ENCODE assay signal across 10 cellular contexts in genomic region chr11:119134389-119134978, GRCh38. TPM values are rescaled to one million over a fixed set of nuclear protein-coding genes. Genes with fewer than 3 reads are reported as not detected.
A peak's percentile ranks its signal among the peaks of the same experiment; 100 is the strongest.
DNase-seq lines count a peak whose midpoint lies in the region; ATAC-seq and TF ChIP-seq lines count a peak whose summit lies in the region.
"Had no signal": no experiment of that assay in that cellular context is flagged by ENCODE, and none has a peak within 500 bp of the region (broad histone marks: within the 10 kb centered on the region; RNA-seq: fewer than 3 reads in every experiment).

No MANE protein-coding gene starts in this region.

- intact Hi-C loops in Right ventricle myocardium superior (cut with DNase I) (no loop called here), left ventricle myocardium superior (cut with micrococcal nuclease) (no loop called here)

- H3K36me3 ChIP-seq in right atrium auricular region: peaks cover 53% of the 10 kb centered on the region
- H3K36me3 ChIP-seq in upper lobe of left lung: peaks cover 17 to 56% (median 44%) of the 10 kb centered on the region in 4 donors

- DNase-seq in Right ventricle myocardium superior (peak; percentile 23), right atrium auricular region (ENCODE audit: low spot score) (no peak), T-helper 17 cell (no peak), left ventricle myocardium superior (no peak), upper lobe of left lung (no peak), epidermal melanocyte (ENCODE audit: insufficient read length, low spot score) (no peak)
- no peak for DNase-seq in activated T-cell treated with anti-CD3 and anti-CD28 coated beads, Interleukin-2, amount 50 U/mL, for 48 hours
- DNase-seq: T-cell had no signal

- H3K9me3 ChIP-seq in right atrium auricular region (no peaks in the 10 kb centered on the region), T-helper 17 cell (ENCODE audit: control insufficient read depth, low read length, poor library complexity, severe bottlenecking) (no peaks in the 10 kb centered on the region), upper lobe of left lung (no peaks in the 10 kb centered on the region)

- TF ChIP-seq EP300 in upper lobe of left lung (IDR thresholded peaks at IDR 0.05): no peak

- H3K4me3 ChIP-seq in right atrium auricular region (no peak overlapping the region), upper lobe of left lung (no peak overlapping the region)

- H3K27ac Mint-ChIP-seq in T-helper 17 cell: no peak overlapping the region
- H3K27ac Mint-ChIP-seq: T-cell had no signal

- TF ChIP-seq CTCF in right atrium auricular region (IDR thresholded peaks at IDR 0.05): peak in 1 of 2 donors; percentile 48
- TF ChIP-seq CTCF in upper lobe of left lung (IDR thresholded peaks at IDR 0.05): peak in 4 of 6 experiments; percentile 13 to 37 (median 30)

- no peak overlapping the region for H3K4me3 Mint-ChIP-seq in T-helper 17 cell
- H3K4me3 Mint-ChIP-seq: T-cell had no signal

- H3K27me3 ChIP-seq in right atrium auricular region (no peaks in the 10 kb centered on the region), upper lobe of left lung (no peaks in the 10 kb centered on the region)

- peaks cover 14% of the 10 kb centered on the region for H3K27me3 Mint-ChIP-seq in T-helper 17 cell

- no peaks in the 10 kb centered on the region for H3K4me1 ChIP-seq in right atrium auricular region
- H3K4me1 ChIP-seq in upper lobe of left lung: peaks cover 0 to 4% (median 0%) of the 10 kb centered on the region in 4 donors

- no peak for TF ChIP-seq POLR2A in upper lobe of left lung (IDR thresholded peaks at IDR 0.05)

- peaks cover 6% of the 10 kb centered on the region for H3K4me1 Mint-ChIP-seq in T-helper 17 cell

- H3K27ac ChIP-seq in right atrium auricular region (no peak overlapping the region), upper lobe of left lung (no peak overlapping the region)

- H3K36me3 Mint-ChIP-seq in T-helper 17 cell (ENCODE audit: low read depth): peaks cover 8% of the 10 kb centered on the region

- ATAC-seq in Right ventricle myocardium superior (ENCODE audit: poor library complexity): peak; percentile 34
- ATAC-seq in T-helper 17 cell: peak; percentile 51
- ATAC-seq in left ventricle myocardium superior: peak; percentile 45
- peak; percentile 15 to 45 for ATAC-seq in upper lobe of left lung (ENCODE audit: low FRiP score in 2 of 2)
- ATAC-seq in HG03571 (IDR thresholded peaks at IDR 0.05; ENCODE audit: unreplicated experiment): no peak

- WGBS in upper lobe of left lung, 2 donors: 56 to 61% methylated on average over 4 of the region's 4 CpGs

RNA-seq across cellular contexts. Expression of gene HINFP, which starts 13.1 kb away (rescaled TPM):
- total RNA-seq in Right ventricle myocardium superior (13.3 TPM), right atrium auricular region (10 to 100 TPM; 11.2 to 18.1 TPM), T-helper 17 cell (10 to 100 TPM; 22.3 to 26.1 TPM), left ventricle myocardium superior (12.8 TPM), upper lobe of left lung (10 to 100 TPM; 22.3 to 90.1 (median 25.6) TPM)

RNA-seq across cellular contexts. Expression of gene ABCG4, which starts 14.4 kb away (rescaled TPM):
- total RNA-seq in Right ventricle myocardium superior: 1.5 TPM
- 1 to 10 TPM; 1.4 to 1.8 TPM for total RNA-seq in right atrium auricular region
- not detected for total RNA-seq in T-helper 17 cell
- 1.1 TPM for total RNA-seq in left ventricle myocardium superior
- under 1 TPM in 2 of 6 donors, not detected in 4; 0.06 to 0.78 TPM for total RNA-seq in upper lobe of left lung
- total RNA-seq: dermis microvascular lymphatic vessel endothelial cell had no signal

RNA-seq across cellular contexts. Expression of gene C2CD2L, which starts 27.3 kb away (rescaled TPM):
- total RNA-seq in Right ventricle myocardium superior (9.6 TPM), right atrium auricular region (10 to 100 TPM; 10.0 to 14.2 TPM), T-helper 17 cell (10 to 100 TPM; 20.9 to 24.6 TPM), left ventricle myocardium superior (9.6 TPM), upper lobe of left lung (10 to 100 TPM; 13.0 to 26.2 (median 19.8) TPM)

RNA-seq across cellular contexts. Expression of gene DPAGT1, which starts 32.8 kb away (rescaled TPM):
- total RNA-seq in Right ventricle myocardium superior (18.2 TPM), right atrium auricular region (10 to 100 TPM; 15.8 to 18.6 TPM), T-helper 17 cell (10 to 100 TPM; 18.9 to 20.5 TPM), left ventricle myocardium superior (18.6 TPM), upper lobe of left lung (10 to 100 TPM; 18.6 to 43.9 (median 28.3) TPM)

RNA-seq across cellular contexts. Expression of gene NLRX1, which starts 34.0 kb away (rescaled TPM):
- total RNA-seq in Right ventricle myocardium superior (34.0 TPM), right atrium auricular region (10 to 100 TPM; 16.9 to 24.3 TPM), T-helper 17 cell (1 to 10 TPM; 6.6 to 6.9 TPM), left ventricle myocardium superior (31.2 TPM), upper lobe of left lung (10 to 100 TPM; 13.1 to 34.5 (median 20.2) TPM)
